Comparison of ENCODE assay signal across 9 cellular contexts in the genomic region with DNA sequence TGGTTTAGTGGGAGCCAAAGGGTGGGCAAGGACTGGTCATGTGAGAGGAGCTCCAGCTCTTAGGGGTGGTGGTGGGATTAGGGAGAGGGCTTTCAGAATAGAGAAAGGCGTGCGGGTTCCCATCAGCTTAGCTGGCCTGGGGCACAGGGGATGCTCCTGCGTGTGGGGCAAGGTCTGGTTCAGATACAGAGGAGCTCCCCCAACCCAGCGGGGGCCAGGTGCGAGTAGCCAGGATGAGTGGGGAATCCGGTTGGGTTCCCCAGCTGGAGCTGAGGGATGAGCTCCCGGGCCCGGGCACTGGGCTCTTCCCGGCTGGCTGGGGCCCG. TPM values are rescaled to one million over a fixed set of nuclear protein-coding genes. Genes with fewer than 3 reads are reported as not detected.
DNase-seq lines count a peak whose midpoint lies in the region; ATAC-seq, FAIRE-seq and TF ChIP-seq lines count a peak whose summit lies in the region.
"Had no signal": no experiment of that assay in that cellular context is flagged by ENCODE, and none has a peak within 500 bp of the region (broad histone marks: within the 10 kb centered on the region; RNA-seq: fewer than 3 reads in every experiment).

No MANE protein-coding gene starts in this region.

- H3K9ac ChIP-seq in KMS-11 (peak overlapping the region; percentile 41; the same call in 1 of the 2 replicates), muscle layer of colon (ENCODE audit: low read length) (peak overlapping the region; percentile 68)

- H3K36me3 ChIP-seq in KMS-11 (ENCODE audit: insufficient read depth) (no peaks in the 10 kb centered on the region), bronchial epithelial cell (ENCODE audit: control insufficient read depth, insufficient read depth, low read length) (peaks cover 7% of the 10 kb centered on the region), muscle layer of colon (ENCODE audit: insufficient read depth, low read length) (no peaks in the 10 kb centered on the region)

- H3K4me3 ChIP-seq in GM12875 (ENCODE audit: low read depth, low read length) (peak overlapping the region; percentile 88), KMS-11 (IDR thresholded peaks at IDR 0.05; ENCODE audit: insufficient read depth, low read depth, low read length) (no peak overlapping the region), bronchial epithelial cell (ENCODE audit: low read depth, low read length) (peak overlapping the region; percentile 90), muscle layer of colon (ENCODE audit: low read depth in 1 of 2, low read length in 2 of 2) (peak overlapping the region; percentile 68 to 85)

- H3K4me2 ChIP-seq in KMS-11: peak overlapping the region; percentile 84

- no peaks in the 10 kb centered on the region for H3K79me2 ChIP-seq in KMS-11 (ENCODE audit: insufficient read depth, low read depth)

- ATAC-seq in GM18909 (IDR thresholded peaks at IDR 0.05; ENCODE audit: poor library complexity, unreplicated experiment): no peak

- H2AFZ ChIP-seq in KMS-11 (ENCODE audit: low read depth): peak overlapping the region; percentile 67; the same call in 1 of the 2 replicates

- FAIRE-seq in bronchial epithelial cell (lab: Jason Lieb, UNC) (no peak), RCC 7860 (lab: Jason Lieb, UNC) (no peak)

- no peaks in the 10 kb centered on the region for H4K20me1 ChIP-seq in KMS-11 (ENCODE audit: insufficient read depth)

- H3K4me1 ChIP-seq in KMS-11 (ENCODE audit: low read depth, poor library complexity, severe bottlenecking) (peaks cover 22% of the 10 kb centered on the region), muscle layer of colon (ENCODE audit: insufficient read depth, low read length) (peaks cover 33% of the 10 kb centered on the region)

- TF ChIP-seq CTCF in GM12875 (IDR thresholded peaks at IDR 0.05; ENCODE audit: borderline replicate concordance, insufficient read depth, low read depth, low read length) (no peak), KMS-11 (conservative IDR thresholded peaks at IDR 0.05; ENCODE audit: low read depth, low read length) (no peak), bronchial epithelial cell (IDR thresholded peaks at IDR 0.05; ENCODE audit: insufficient read depth, low read length, severe bottlenecking) (no peak)

- H3K27me3 ChIP-seq in KMS-11 (ENCODE audit: insufficient read depth, low read depth) (no peaks in the 10 kb centered on the region), bronchial epithelial cell (ENCODE audit: control insufficient read depth, insufficient read depth, low read length) (no peaks in the 10 kb centered on the region), muscle layer of colon (ENCODE audit: control insufficient read depth in 1 of 2, insufficient read depth in 2 of 2, low read length in 2 of 2) (no peaks in the 10 kb centered on the region)

- no peaks in the 10 kb centered on the region for H3K9me3 ChIP-seq in muscle layer of colon (ENCODE audit: low read length)

- H3K27ac ChIP-seq in KMS-11 (no peak overlapping the region), muscle layer of colon (ENCODE audit: low read depth, low read length) (peak overlapping the region; percentile 99)

- DNase-seq in bronchial epithelial cell (ENCODE audit: low read depth) (no peak), NCI-H1105 treated with DMSO at 0.1 percent for 48 hours (lab: John Stamatoyannopoulos, UW) (no peak), RCC 7860 (ENCODE audit: low spot score) (no peak), HuH-7.5 (ENCODE audit: low spot score) (no peak)

RNA-seq across cellular contexts. Expression of gene TMEM134, which starts 0.6 kb away (rescaled TPM):
- total RNA-seq in bronchial epithelial cell: 38.2 and 48.9 TPM in 2 replicates

RNA-seq across cellular contexts. Expression of gene CABP4, which starts 13.3 kb away (rescaled TPM):
- not detected in 2 replicates for total RNA-seq in bronchial epithelial cell

RNA-seq across cellular contexts. Expression of gene AIP, which starts 14.4 kb away (rescaled TPM):
- 51.6 and 85.3 TPM in 2 replicates for total RNA-seq in bronchial epithelial cell

RNA-seq across cellular contexts. Expression of gene GPR152, which starts 15.9 kb away (rescaled TPM):
- not detected in 2 replicates for total RNA-seq in bronchial epithelial cell
- total RNA-seq: T-helper 1 cell treated with Interleukin-12 subunit alpha and Interleukin-12 subunit beta and Interleukin-4 antibody, amounts not matched to agents 30 ng/mL and 1 ng/mL, for 36 hours had no signal

RNA-seq across cellular contexts. Expression of gene CORO1B, which starts 25.2 kb away (rescaled TPM):
- 105 and 133 TPM in 2 replicates for total RNA-seq in bronchial epithelial cell
